In genomic region chr22:50672471-50673230, GRCh38 we compare ENCODE assay signal across 1 cellular context.
TF ChIP-seq lines count a peak whose summit lies in the region.

SHANK3 (plus strand) TSS chr22:50672823.

TF ChIP-seq in SK-N-SH, 30 proteins besides CTCF, POLR2A, EP300 and RAD21 (continued from another document):
- TF ChIP-seq USF2 (IDR thresholded peaks at IDR 0.05; ENCODE audit: borderline replicate concordance, low read depth, low read length) (no peak), EZH2phosphoT487 (IDR thresholded peaks at IDR 0.05; ENCODE audit: borderline replicate concordance, low read depth) (no peak), POLR2AphosphoS5 (IDR thresholded peaks at IDR 0.05; ENCODE audit: low read depth, low read length) (no peak)
